In genomic region chr14:93546642-93547041, GRCh38 we compare ENCODE assay signal across 24 cellular contexts.
DNase-seq lines count a peak whose midpoint lies in the region; ATAC-seq, FAIRE-seq and TF ChIP-seq lines count a peak whose summit lies in the region.
"Had no signal": no experiment of that assay in that cellular context is flagged by ENCODE, and none has a peak within 500 bp of the region (broad histone marks: within the 10 kb centered on the region; RNA-seq: fewer than 3 reads in every experiment).

No MANE protein-coding gene starts in this region.

- no peaks in the 10 kb centered on the region for H3K79me2 ChIP-seq in trophoblast cell (ENCODE audit: control insufficient read depth, insufficient read depth, low read length, poor library complexity)

- no peak overlapping the region for H3K23ac ChIP-seq in trophoblast cell (ENCODE audit: low read length)

- H3K36me3 ChIP-seq in trophoblast cell (ENCODE audit: control insufficient read depth in 1 of 2, insufficient read depth in 2 of 2, low read length in 2 of 2): no peaks in the 10 kb centered on the region
- H3K36me3 ChIP-seq: BLaER1, SJCRH30 had no signal

- H3K9ac ChIP-seq in trophoblast cell (ENCODE audit: low read length): no peak overlapping the region
- H3K9ac ChIP-seq: BLaER1 had no signal

- DNase-seq in NCI-H1694 (lab: John Stamatoyannopoulos, UW): peak; percentile 30
- peak; percentile 54 to 86 for DNase-seq in trophoblast cell
- DNase-seq in COLO668 (lab: John Stamatoyannopoulos, UW; ENCODE audit: unreplicated experiment): no peak
- no peak for DNase-seq in MV-4-11 (lab: John Stamatoyannopoulos, UW)
- no peak for DNase-seq in mesothelial cell of epicardium (ENCODE audit: low spot score in 2 of 2, unreplicated experiment in 2 of 2)
- DNase-seq: ACHN; Caco-2; CD4-positive, alpha-beta T cell; DMS 273 treated with DMSO at 0.1 percent for 48 hours; DND-41; MM.1S; NCI-H1092; NCI-H1436; NCI-H2029; NCI-H69; NK-92 treated with Interleukin-12 subunit alpha and Interleukin-12 subunit beta, amount 100 ng/mL, for 24 hours; SJCRH30 had no signal

- no peak overlapping the region for H2BK120ac ChIP-seq in trophoblast cell (ENCODE audit: insufficient read depth, low read length, poor library complexity)

- H2AK5ac ChIP-seq in trophoblast cell (ENCODE audit: low read length): no peak overlapping the region

- no peak overlapping the region for H3K14ac ChIP-seq in trophoblast cell (ENCODE audit: low read length)

- H3K4me2 ChIP-seq in trophoblast cell (ENCODE audit: low read length): no peak overlapping the region
- H3K4me2 ChIP-seq: BLaER1 had no signal

- H3K9me3 ChIP-seq in trophoblast cell (ENCODE audit: insufficient read depth, low read depth, low read length): no peaks in the 10 kb centered on the region
- H3K9me3 ChIP-seq: BLaER1, Caco-2, SJCRH30 had no signal

- H3K79me1 ChIP-seq in trophoblast cell (ENCODE audit: low read length): no peaks in the 10 kb centered on the region

- H2BK12ac ChIP-seq in trophoblast cell (ENCODE audit: low read length): no peak overlapping the region

- TF ChIP-seq CTCF in mesothelial cell of epicardium (IDR thresholded peaks at IDR 0.05; ENCODE audit: unreplicated experiment): no peak

- H3K27me3 ChIP-seq in trophoblast cell (ENCODE audit: insufficient read depth, low read length): no peaks in the 10 kb centered on the region
- H3K27me3 ChIP-seq: BLaER1, SJCRH30 had no signal

- no CpG with 5 or more reads among the region's 1 CpG for WGBS in trophoblast cell (ENCODE audit: extremely low coverage, insufficient coverage, insufficient read length)

- H4K12ac ChIP-seq in trophoblast cell (ENCODE audit: low read depth, low read length): no peak overlapping the region

- peaks cover 12% of the 10 kb centered on the region for H3K27me3 Mint-ChIP-seq in mesothelial cell of epicardium (ENCODE audit: low read depth)

- peaks cover 5% of the 10 kb centered on the region for H3K4me1 Mint-ChIP-seq in mesothelial cell of epicardium

- H3K4me3 ChIP-seq in trophoblast cell (ENCODE audit: low read depth, low read length): no peak overlapping the region
- H3K4me3 ChIP-seq: BLaER1, K562, SJCRH30 had no signal

- H3K27ac Mint-ChIP-seq in mesothelial cell of epicardium: no peak overlapping the region
- H3K27ac Mint-ChIP-seq: CD4-positive, alpha-beta T cell had no signal

- H2AFZ ChIP-seq in trophoblast cell (ENCODE audit: insufficient read depth, low read length, poor library complexity): no peak overlapping the region

- FAIRE-seq in islet of Langerhans (lab: Jason Lieb, UNC): peak; percentile 38
- FAIRE-seq: GM12892, K562 had no signal

- H3K4me1 ChIP-seq in trophoblast cell (ENCODE audit: control insufficient read depth in 1 of 2, insufficient read depth in 2 of 2, low read length in 2 of 2): peaks cover 0 to 2% of the 10 kb centered on the region in 2 experiments
- H3K4me1 ChIP-seq: Caco-2, SJCRH30 had no signal

- no peak overlapping the region for H4K91ac ChIP-seq in trophoblast cell (ENCODE audit: low read depth, low read length)

- no peak overlapping the region for H2BK5ac ChIP-seq in trophoblast cell (ENCODE audit: low read depth, low read length, poor library complexity)

- ATAC-seq in SK-N-SH treated with all-trans-retinoic acid at 6 μM for 48 hours (no peak), GM18520 (IDR thresholded peaks at IDR 0.05; ENCODE audit: unreplicated experiment) (no peak)
- ATAC-seq: K562, Panc1 had no signal

- no peak overlapping the region for H3K4me3 Mint-ChIP-seq in mesothelial cell of epicardium
- H3K4me3 Mint-ChIP-seq: CD4-positive, alpha-beta T cell had no signal

- no peak overlapping the region for H3K18ac ChIP-seq in trophoblast cell (ENCODE audit: low read length)

- no peak overlapping the region for H3K4ac ChIP-seq in trophoblast cell (ENCODE audit: low read depth, low read length)

- H3K36me3 Mint-ChIP-seq in mesothelial cell of epicardium: no peaks in the 10 kb centered on the region

- H3K27ac ChIP-seq in trophoblast cell (ENCODE audit: low read depth, low read length): no peak overlapping the region
- H3K27ac ChIP-seq: BLaER1, SJCRH30 had no signal

- no peaks in the 10 kb centered on the region for H3K9me3 Mint-ChIP-seq in mesothelial cell of epicardium
- H3K9me3 Mint-ChIP-seq: CD4-positive, alpha-beta T cell had no signal

- no peak overlapping the region for H4K8ac ChIP-seq in trophoblast cell (ENCODE audit: low read depth, low read length)

TF ChIP-seq in SK-N-SH treated with all-trans-retinoic acid at 6 μM for 48 hours, 23 proteins besides CTCF, POLR2A, EP300 and RAD21:
- TF ChIP-seq ZFP3 (CRISPR knock-in tag; IDR thresholded peaks at IDR 0.05) (peak; percentile 51; the same call in 1 of the 2 replicates), OSR1 (CRISPR knock-in tag; IDR thresholded peaks at IDR 0.05) (no peak)

Comparison
In these comparisons a context has a peak if more than half of its experiments do, and no peak if none do; other contexts are left out.
1. DNase-seq: peak in NCI-H1694 (single experiment) and trophoblast cell (2 of 2); none in COLO668 (single experiment), MV-4-11 (single experiment) and mesothelial cell of epicardium (0 of 2).